8 cellular contexts compared by ENCODE assay signal in genomic region chr12:131688845-131689154, GRCh38.
"Had no signal": no experiment of that assay in that cellular context is flagged by ENCODE, and none has a peak within 500 bp of the region (broad histone marks: within the 10 kb centered on the region; RNA-seq: fewer than 3 reads in every experiment).

No MANE protein-coding gene starts in this region.

- DNase-seq: H7, KBM-7 had no signal

- H3K4me1 Mint-ChIP-seq: GM23338 had no signal

- H2AFZ ChIP-seq: GM23338 had no signal

- ATAC-seq: GM23338, HCT116, HepG2 had no signal

- H3K4me1 ChIP-seq: HAP-1 had no signal

- H3K27ac Mint-ChIP-seq: GM23338 had no signal

- H3K27ac ChIP-seq: HL-60, KMS-11 had no signal

- H3K4me2 ChIP-seq: GM23338, KMS-11 had no signal

- H3K9ac ChIP-seq: KMS-11 had no signal

- H3K9me3 ChIP-seq: HAP-1 had no signal

- H3K4me3 ChIP-seq: GM23338, HAP-1 had no signal

- H3K36me3 ChIP-seq: HAP-1 had no signal

- H3K4me3 Mint-ChIP-seq: GM23338 had no signal

- FAIRE-seq: HepG2 had no signal
